Comparison of ENCODE assay signal across 8 cellular contexts in genomic region chr4:80362578-80363181, GRCh38. TPM values are rescaled to one million over a fixed set of nuclear protein-coding genes. Genes with fewer than 3 reads are reported as not detected.
DNase-seq lines count a peak whose midpoint lies in the region; TF ChIP-seq lines count a peak whose summit lies in the region.

No MANE protein-coding gene starts in this region.

- H3F3A ChIP-seq in smooth muscle cell (ENCODE audit: low read depth), result no peaks in the 10 kb centered on the region

- H3K9ac ChIP-seq in smooth muscle cell (ENCODE audit: low read depth), result no peak overlapping the region

- no peaks in the 10 kb centered on the region for H3K79me2 ChIP-seq in smooth muscle cell (ENCODE audit: low read depth)

- H3K4me3 ChIP-seq in HFF-Myc (replicated peaks; ENCODE audit: low read depth, low read length), result no peak overlapping the region
- H3K4me3 ChIP-seq in smooth muscle cell, result no peak overlapping the region

- no peaks in the 10 kb centered on the region for H3K9me3 ChIP-seq in smooth muscle cell (replicated peaks; ENCODE audit: low read depth)

- H4K20me1 ChIP-seq in smooth muscle cell (ENCODE audit: low read depth), result no peaks in the 10 kb centered on the region

- no peaks in the 10 kb centered on the region for H3K36me3 ChIP-seq in smooth muscle cell (ENCODE audit: low read depth)

- H3K4me2 ChIP-seq in smooth muscle cell, result no peak overlapping the region

- peaks cover 22% of the 10 kb centered on the region for H3K27me3 ChIP-seq in smooth muscle cell (ENCODE audit: low read depth)

- peak; percentile 4 to 8 for DNase-seq in activated CD4-positive, alpha-beta T cell treated with anti-CD3 and anti-CD28 coated beads for 24 hours (ENCODE audit: low read depth in 2 of 2)
- no peak for DNase-seq in activated CD4-positive, alpha-beta T cell treated with anti-CD3 and anti-CD28 coated beads for 1 hour
- DNase-seq in HFF-Myc (ENCODE audit: extremely low read depth, low read depth) (no peak), NCI-H524 treated with DMSO at 0.1 percent for 48 hours (lab: John Stamatoyannopoulos, UW) (peak; percentile 9), glomerular visceral epithelial cell (ENCODE audit: extremely low spot score) (peak; percentile 51), smooth muscle cell (lab: John Stamatoyannopoulos, UW; ENCODE audit: unreplicated experiment) (no peak), posterior vena cava (ENCODE audit: low spot score) (no peak)
- peak; percentile 47 for DNase-seq in activated T-cell treated with anti-CD3 and anti-CD28 coated beads, Interleukin-2, amount 50 U/mL, for 1 hour

- intact Hi-C loops in posterior vena cava (cut with DNase I), result loop anchor here in 1 of 2 donors (5.0 kb wide), 1 partner anchor 630 kb away; no protein-coding TSS in a partner anchor

- H3K27ac ChIP-seq in smooth muscle cell (ENCODE audit: low read depth), result no peak overlapping the region

- 6% methylated on average over 4 of the region's 4 CpGs for WGBS in smooth muscle cell (ENCODE audit: low lambda C conversion rate)

- H3K4me1 ChIP-seq in smooth muscle cell (ENCODE audit: low read depth), result no peaks in the 10 kb centered on the region

- peak; percentile 76 for TF ChIP-seq CTCF in HFF-Myc (IDR thresholded peaks at IDR 0.05; ENCODE audit: low read depth, low read length, missing control alignments)
- TF ChIP-seq CTCF in smooth muscle cell (IDR thresholded peaks at IDR 0.05; ENCODE audit: borderline replicate concordance, insufficient read depth, poor library complexity, severe bottlenecking), result peak; percentile 50

- no peak overlapping the region for H2AFZ ChIP-seq in smooth muscle cell (ENCODE audit: low read depth)

RNA-seq across cellular contexts. Expression of gene CFAP299, which starts 27.1 kb away (rescaled TPM):
- total RNA-seq in smooth muscle cell (not detected in 2 replicates), posterior vena cava (not detected)
- polyA plus RNA-seq in smooth muscle cell, result not detected in 2 replicates

Comparison
In these comparisons a context has a peak if more than half of its experiments do, and no peak if none do; other contexts are left out.
1. DNase-seq: peak in activated CD4-positive, alpha-beta T cell treated with anti-CD3 and anti-CD28 coated beads for 24 hours (2 of 2), NCI-H524 treated with DMSO at 0.1 percent for 48 hours (single experiment), activated T-cell treated with anti-CD3 and anti-CD28 coated beads, Interleukin-2, amount 50 U/mL, for 1 hour (single experiment) and glomerular visceral epithelial cell (single experiment); none in activated CD4-positive, alpha-beta T cell treated with anti-CD3 and anti-CD28 coated beads for 1 hour (single experiment), HFF-Myc (single experiment), smooth muscle cell (single experiment) and posterior vena cava (single experiment).